9 cellular contexts compared by ENCODE assay signal in genomic region chr10:13706604-13707003, GRCh38.
A peak's percentile ranks its signal among the peaks of the same experiment; 100 is the strongest.
DNase-seq lines count a peak whose midpoint lies in the region; ATAC-seq and TF ChIP-seq lines count a peak whose summit lies in the region.
"Had no signal": no experiment of that assay in that cellular context is flagged by ENCODE, and none has a peak within 500 bp of the region (broad histone marks: within the 10 kb centered on the region; RNA-seq: fewer than 3 reads in every experiment).

No MANE protein-coding gene starts in this region.

- no peaks in the 10 kb centered on the region for H3K9me3 ChIP-seq in CD4-positive, alpha-beta T cell (ENCODE audit: control insufficient read depth, low read length)
- no peaks in the 10 kb centered on the region for H3K9me3 ChIP-seq in Peyer's patch

- TF ChIP-seq POLR2A in Peyer's patch (IDR thresholded peaks at IDR 0.05), result no peak

- no peaks in the 10 kb centered on the region for H3K36me3 ChIP-seq in Peyer's patch

- no peak for DNase-seq in CD4-positive, alpha-beta T cell
- no peak for DNase-seq in Peyer's patch
- DNase-seq in fibroblast of mammary gland (ENCODE audit: low read depth), result no peak
- DNase-seq in neural crest cell (ENCODE audit: low read depth, low spot score), result no peak
- no peak for DNase-seq in natural killer cell treated with Interleukin-12 subunit alpha and Interleukin-12 subunit beta and Interleukin-15 and Interleukin-18, amount 100 ng/mL, for 72 hours (ENCODE audit: low spot score)
- DNase-seq in stimulated activated CD4-positive, alpha-beta T cell treated with anti-CD3 and anti-CD28 coated beads, Interleukin-2, amount 100 ng/mL, for 48 hours, result no peak
- DNase-seq: T-helper 1 cell had no signal

- no peak overlapping the region for H3K27ac ChIP-seq in CD4-positive, alpha-beta T cell (ENCODE audit: low read depth, low read length)
- H3K27ac ChIP-seq in Peyer's patch, result peak overlapping the region; percentile 25 to 58 (median 52)

- H3K4me3 ChIP-seq in Peyer's patch (peak overlapping the region; percentile 27 to 62 (median 47)), fibroblast of mammary gland (ENCODE audit: control insufficient read depth, low read depth, low read length) (peak overlapping the region; percentile 96)

- peaks cover 47% of the 10 kb centered on the region for H3K27me3 Mint-ChIP-seq in CD4-positive, alpha-beta T cell
- peaks cover 77% of the 10 kb centered on the region for H3K27me3 Mint-ChIP-seq in neural crest cell (ENCODE audit: low read depth)
- peaks cover 30 to 41% of the 10 kb centered on the region in 2 donors for H3K27me3 Mint-ChIP-seq in natural killer cell treated with Interleukin-12 subunit alpha and Interleukin-12 subunit beta and Interleukin-15 and Interleukin-18, amount 100 ng/mL, for 72 hours

- no peak for TF ChIP-seq CTCF in CD4-positive, alpha-beta T cell (IDR thresholded peaks at IDR 0.05)
- TF ChIP-seq CTCF in Peyer's patch (IDR thresholded peaks at IDR 0.05) (no peak), fibroblast of mammary gland (conservative IDR thresholded peaks at IDR 0.05; ENCODE audit: control insufficient read depth, insufficient read depth, low read depth, low read length) (no peak), neural crest cell (conservative IDR thresholded peaks at IDR 0.05) (no peak)

- H3K9me3 Mint-ChIP-seq in CD4-positive, alpha-beta T cell, result no peaks in the 10 kb centered on the region
- no peaks in the 10 kb centered on the region for H3K9me3 Mint-ChIP-seq in neural crest cell
- H3K9me3 Mint-ChIP-seq in natural killer cell treated with Interleukin-12 subunit alpha and Interleukin-12 subunit beta and Interleukin-15 and Interleukin-18, amount 100 ng/mL, for 72 hours, result no peaks in the 10 kb centered on the region

- H3K36me3 Mint-ChIP-seq in CD4-positive, alpha-beta T cell (ENCODE audit: low read depth), result no peaks in the 10 kb centered on the region
- H3K36me3 Mint-ChIP-seq in neural crest cell (ENCODE audit: low read depth), result peaks cover 20% of the 10 kb centered on the region
- no peaks in the 10 kb centered on the region for H3K36me3 Mint-ChIP-seq in natural killer cell treated with Interleukin-12 subunit alpha and Interleukin-12 subunit beta and Interleukin-15 and Interleukin-18, amount 100 ng/mL, for 72 hours

- peaks cover 5% of the 10 kb centered on the region for H3K27me3 ChIP-seq in CD4-positive, alpha-beta T cell (ENCODE audit: control insufficient read depth, insufficient read depth, low read length)
- no peaks in the 10 kb centered on the region for H3K27me3 ChIP-seq in Peyer's patch

- H3K4me1 ChIP-seq in Peyer's patch, result peaks cover 0 to 15% (median 0%) of the 10 kb centered on the region in 4 donors

- no peak for ATAC-seq in CD4-positive, alpha-beta T cell (ENCODE audit: poor library complexity)
- ATAC-seq in HG02884 (IDR thresholded peaks at IDR 0.05; ENCODE audit: unreplicated experiment) (no peak), HG02642 (IDR thresholded peaks at IDR 0.05; ENCODE audit: poor library complexity, unreplicated experiment) (no peak)
- no peak for ATAC-seq in natural killer cell treated with Interleukin-12 subunit alpha and Interleukin-12 subunit beta and Interleukin-15 and Interleukin-18, amount 100 ng/mL, for 72 hours

- intact Hi-C loops in CD4-positive, alpha-beta T cell (cut with DNase I, micrococcal nuclease), result no loop called here

- CTCF ChIA-PET in CD4-positive, alpha-beta T cell (lab: Charles Lee), result no interaction called here

- H3K4me1 Mint-ChIP-seq in CD4-positive, alpha-beta T cell (ENCODE audit: low read depth), result peaks cover 23% of the 10 kb centered on the region
- H3K4me1 Mint-ChIP-seq in neural crest cell, result peaks cover 88% of the 10 kb centered on the region
- peaks cover 5 to 7% of the 10 kb centered on the region in 2 donors for H3K4me1 Mint-ChIP-seq in natural killer cell treated with Interleukin-12 subunit alpha and Interleukin-12 subunit beta and Interleukin-15 and Interleukin-18, amount 100 ng/mL, for 72 hours (ENCODE audit: low read depth in 2 of 2)

- no peak overlapping the region for H3K27ac Mint-ChIP-seq in CD4-positive, alpha-beta T cell
- peak overlapping the region; percentile 87 for H3K27ac Mint-ChIP-seq in neural crest cell (ENCODE audit: unreplicated experiment)
- H3K27ac Mint-ChIP-seq in natural killer cell treated with Interleukin-12 subunit alpha and Interleukin-12 subunit beta and Interleukin-15 and Interleukin-18, amount 100 ng/mL, for 72 hours, result no peak overlapping the region

- POLR2A ChIA-PET in CD4-positive, alpha-beta T cell (lab: Charles Lee), result interaction anchor here (1.0 kb wide), 1 partner anchor 12 kb away, joined by 3 read pairs; no protein-coding TSS in a partner anchor

- peak overlapping the region; percentile 52 for H3K4me3 Mint-ChIP-seq in CD4-positive, alpha-beta T cell
- H3K4me3 Mint-ChIP-seq in neural crest cell, result peak overlapping the region; percentile 88
- H3K4me3 Mint-ChIP-seq in natural killer cell treated with Interleukin-12 subunit alpha and Interleukin-12 subunit beta and Interleukin-15 and Interleukin-18, amount 100 ng/mL, for 72 hours, result no peak overlapping the region
